Comparison of ENCODE assay signal across 22 cellular contexts in the genomic region with DNA sequence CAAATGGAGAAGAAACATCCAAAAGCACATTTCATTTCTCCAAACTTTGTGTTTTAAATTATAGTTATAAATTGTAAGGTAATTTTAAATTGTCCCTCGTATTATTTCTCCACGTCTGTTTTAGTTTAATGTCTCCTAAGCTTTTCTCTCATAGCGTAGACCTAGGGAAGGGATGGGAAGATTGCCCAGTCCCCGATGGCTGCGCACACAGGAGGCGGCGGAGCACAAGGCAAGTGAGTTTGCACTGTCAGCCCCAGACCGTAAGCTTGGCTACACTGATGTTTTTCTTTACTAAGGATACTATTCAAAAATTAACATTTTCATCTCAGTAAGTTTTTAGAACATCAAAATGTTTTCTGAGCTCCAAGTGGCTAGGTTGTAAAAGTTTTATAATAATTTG.
"Had no signal": no experiment of that assay in that cellular context is flagged by ENCODE, and none has a peak within 500 bp of the region (broad histone marks: within the 10 kb centered on the region; RNA-seq: fewer than 3 reads in every experiment).

No MANE protein-coding gene starts in this region.

- H3K4me1 ChIP-seq: adrenal gland, heart left ventricle, parathyroid adenoma, spleen, tibial nerve had no signal

- H3K27ac ChIP-seq: adrenal gland, epithelial cell of prostate, heart left ventricle, parathyroid adenoma, spleen, tibial nerve had no signal

- H3K79me2 ChIP-seq: parathyroid adenoma had no signal

- H3K4me3 ChIP-seq: adrenal gland, heart left ventricle, spleen, tibial nerve had no signal

- DNase-seq: activated CD4-positive, alpha-beta T cell treated with anti-CD3 and anti-CD28 coated beads for 4 hours; activated CD4-positive, alpha-beta T cell treated with anti-CD3 and anti-CD28 coated beads, Interleukin-2, amount 50 U/mL, for 4 hours; activated naive CD4-positive, alpha-beta T cell treated with anti-CD3 and anti-CD28 coated beads for 36 hours; activated naive CD8-positive, alpha-beta T cell treated with anti-CD3 and anti-CD28 coated beads for 36 hours; activated T-cell treated with anti-CD3 and anti-CD28 coated beads for 4 hours; activated T-cell treated with anti-CD3 and anti-CD28 coated beads, Interleukin-2, amount 50 U/mL, for 72 hours; adrenal gland; aorta; effector CD4-positive, alpha-beta T cell; foreskin fibroblast; heart left ventricle; immature natural killer cell; kidney; left colon; mammary epithelial cell; naive thymus-derived CD8-positive, alpha-beta T cell; right cardiac atrium; spleen; stimulated activated naive CD4-positive, alpha-beta T cell had no signal

- H3K9ac ChIP-seq: parathyroid adenoma had no signal

- H3K27me3 ChIP-seq: adrenal gland, heart left ventricle, spleen, tibial nerve had no signal

- H3K9me3 ChIP-seq: adrenal gland had no signal

- H2AFZ ChIP-seq: parathyroid adenoma had no signal
